In the genomic region with DNA sequence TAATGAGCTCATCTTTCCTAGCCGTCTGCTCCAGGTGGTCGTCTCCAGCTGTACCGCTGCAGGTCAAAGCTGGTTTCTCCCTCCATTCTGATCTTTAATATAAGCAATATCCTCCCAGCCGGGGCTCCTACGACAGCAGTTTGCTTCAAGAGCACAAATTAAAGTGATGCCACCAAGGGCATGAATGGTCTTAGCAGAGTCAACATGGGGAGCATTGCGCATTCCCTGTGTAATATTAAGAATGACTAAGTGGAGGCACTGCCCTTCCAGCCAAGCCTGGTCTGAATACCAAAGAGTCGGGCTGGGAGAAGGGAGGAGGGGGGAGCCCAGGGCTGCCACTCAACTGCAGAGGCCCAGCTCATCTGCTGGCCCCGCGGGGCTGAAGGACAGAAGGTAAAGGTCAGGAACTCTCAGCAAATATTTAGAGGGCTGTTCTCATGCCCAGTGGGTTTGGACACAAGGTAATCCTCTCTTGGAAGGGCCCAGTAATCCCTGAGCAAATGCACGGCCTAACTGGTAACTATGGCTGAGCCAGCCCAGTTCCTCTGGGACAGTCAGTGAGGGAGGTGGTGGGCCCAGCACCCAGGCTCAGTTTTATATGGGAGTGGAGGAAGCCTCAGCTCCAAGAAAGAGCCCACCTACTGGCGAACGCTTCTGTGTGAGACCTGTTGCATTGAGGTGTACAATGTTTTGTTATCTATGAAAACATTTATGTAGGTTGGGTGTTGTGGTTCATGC, we compare ENCODE assay signal across 21 cellular contexts.
A peak's percentile ranks its signal among the peaks of the same experiment; 100 is the strongest.
DNase-seq lines count a peak whose midpoint lies in the region; ATAC-seq and TF ChIP-seq lines count a peak whose summit lies in the region.
"Had no signal": no experiment of that assay in that cellular context is flagged by ENCODE, and none has a peak within 500 bp of the region (broad histone marks: within the 10 kb centered on the region; RNA-seq: fewer than 3 reads in every experiment).

No MANE protein-coding gene starts in this region.

- H3K4me1 ChIP-seq in DND-41 (ENCODE audit: insufficient read depth, low read length) (peaks cover 17% of the 10 kb centered on the region), liver (ENCODE audit: control insufficient read depth in 4 of 4, insufficient read depth in 4 of 4, low read length in 3 of 4) (peaks cover 2 to 22% (median 13%) of the 10 kb centered on the region in 4 donors), sigmoid colon (no peaks in the 10 kb centered on the region)
- H3K4me1 ChIP-seq: HAP-1, SJSA1 had no signal

- 64% methylated on average over 12 of the region's 12 CpGs for WGBS in liver
- WGBS in sigmoid colon, 2 donors, result 86 to 90% methylated on average over 12 of the region's 12 CpGs

- TF ChIP-seq RAD21 in liver (IDR thresholded peaks at IDR 0.05), result peak; percentile 51 to 56

- H3K79me2 ChIP-seq in DND-41 (ENCODE audit: insufficient read depth, low read length), result no peaks in the 10 kb centered on the region

- H3K9me3 ChIP-seq in DND-41 (ENCODE audit: insufficient read depth, low read length, severe bottlenecking) (no peaks in the 10 kb centered on the region), WERI-Rb-1 (ENCODE audit: severe bottlenecking) (no peaks in the 10 kb centered on the region), liver (ENCODE audit: control insufficient read depth in 4 of 4, low read length in 3 of 4) (no peaks in the 10 kb centered on the region), sigmoid colon (no peaks in the 10 kb centered on the region)
- H3K9me3 ChIP-seq: HAP-1, SJSA1 had no signal

- TF ChIP-seq POLR2A in sigmoid colon (IDR thresholded peaks at IDR 0.05), result no peak

- no peaks in the 10 kb centered on the region for H3K27me3 ChIP-seq in DND-41 (ENCODE audit: insufficient read depth, low read length, poor library complexity)
- no peaks in the 10 kb centered on the region for H3K27me3 ChIP-seq in WERI-Rb-1 (ENCODE audit: insufficient read depth, low read depth, severe bottlenecking)
- H3K27me3 ChIP-seq in liver (ENCODE audit: control insufficient read depth in 4 of 4, insufficient read depth in 4 of 4, low read length in 3 of 4), result no peaks in the 10 kb centered on the region
- peaks cover 0 to 5% (median 0%) of the 10 kb centered on the region in 3 donors for H3K27me3 ChIP-seq in sigmoid colon
- H3K27me3 ChIP-seq: SJSA1 had no signal

- H3K36me3 ChIP-seq in DND-41 (ENCODE audit: insufficient read depth, low read length) (no peaks in the 10 kb centered on the region), WERI-Rb-1 (no peaks in the 10 kb centered on the region), liver (ENCODE audit: control insufficient read depth in 4 of 4, insufficient read depth in 3 of 4, low read depth in 1 of 4, low read length in 3 of 4) (no peaks in the 10 kb centered on the region), sigmoid colon (no peaks in the 10 kb centered on the region)
- H3K36me3 ChIP-seq: HAP-1, SJSA1 had no signal

- DNase-seq in DND-41, result no peak
- peak; percentile 37 for DNase-seq in WERI-Rb-1
- DNase-seq in sigmoid colon, result peak; percentile 12
- no peak for DNase-seq in AG08396 (ENCODE audit: low spot score)
- DNase-seq: CD8-positive, alpha-beta T cell; DMS 273 treated with DMSO at 0.1 percent for 48 hours; NCI-H1092; NCI-H1417 treated with DMSO at 0.1 percent for 48 hours; NCI-H1694 treated with DMSO at 0.1 percent for 48 hours; NCI-H2081; NCI-H2227 treated with DMSO at 0.1 percent for 48 hours; NCI-H526 treated with DMSO at 0.1 percent for 48 hours; PC-9 had no signal

- H2AFZ ChIP-seq in DND-41 (ENCODE audit: low read depth, low read length), result no peak overlapping the region
- H2AFZ ChIP-seq: GM23338, PC-9 had no signal

- TF ChIP-seq CTCF in DND-41 (IDR thresholded peaks at IDR 0.05; ENCODE audit: borderline replicate concordance, extremely low read depth, low read length, poor library complexity, severe bottlenecking), result no peak
- TF ChIP-seq CTCF in WERI-Rb-1 (IDR thresholded peaks at IDR 0.05; ENCODE audit: low read depth, low read length), result no peak
- no peak for TF ChIP-seq CTCF in liver (IDR thresholded peaks at IDR 0.05; ENCODE audit: low read depth, low read length, missing input control)
- no peak for TF ChIP-seq CTCF in sigmoid colon (IDR thresholded peaks at IDR 0.05)

- H3K4me3 ChIP-seq in DND-41 (ENCODE audit: low read depth in 1 of 2, low read length in 2 of 2) (no peak overlapping the region), WERI-Rb-1 (ENCODE audit: low read depth, low read length) (no peak overlapping the region), liver (ENCODE audit: low read depth in 1 of 3, low read length in 3 of 3) (no peak overlapping the region), sigmoid colon (no peak overlapping the region)
- H3K4me3 ChIP-seq: GM23338, HAP-1, PC-9, SJSA1 had no signal

- no peaks in the 10 kb centered on the region for H4K20me1 ChIP-seq in DND-41 (ENCODE audit: insufficient read depth, low read length)

- H3K9ac ChIP-seq in DND-41 (ENCODE audit: low read depth, low read length), result no peak overlapping the region
- no peak overlapping the region for H3K9ac ChIP-seq in liver (ENCODE audit: low read depth in 1 of 2, low read length in 2 of 2)

- ATAC-seq in DND-41 (ENCODE audit: insufficient read depth, low read depth), result no peak
- ATAC-seq in GM19328 (IDR thresholded peaks at IDR 0.05; ENCODE audit: unreplicated experiment), result no peak
- ATAC-seq in HG03571 (IDR thresholded peaks at IDR 0.05; ENCODE audit: unreplicated experiment), result no peak
- ATAC-seq: CD8-positive, alpha-beta T cell; GM23338; Right ventricle myocardium inferior had no signal

- H3K4me2 ChIP-seq in DND-41 (ENCODE audit: insufficient read depth, low read length), result no peak overlapping the region
- H3K4me2 ChIP-seq: GM23338, PC-9 had no signal

- no peak for TF ChIP-seq EP300 in sigmoid colon (IDR thresholded peaks at IDR 0.05)

- intact Hi-C loops in sigmoid colon (cut with DNase I), result no loop called here

- peak overlapping the region; percentile 48 for H3K27ac ChIP-seq in DND-41 (ENCODE audit: low read length)
- H3K27ac ChIP-seq in WERI-Rb-1, result no peak overlapping the region
- H3K27ac ChIP-seq in liver (ENCODE audit: low read depth in 1 of 2, low read length in 2 of 2), result peak overlapping the region in 1 of 2 donors; percentile 17
- H3K27ac ChIP-seq in sigmoid colon, result no peak overlapping the region
- H3K27ac ChIP-seq: C4-2B, PC-9, SJSA1 had no signal

TF ChIP-seq in liver, 16 proteins besides CTCF, POLR2A, EP300 and RAD21 (continues in another document):
- peak; percentile 46 for TF ChIP-seq FOXA1 (IDR thresholded peaks at IDR 0.05)
- peak; percentile 80 to 88 for TF ChIP-seq RXRA (IDR thresholded peaks at IDR 0.05)
- peak; percentile 44 for TF ChIP-seq FOXA2 (IDR thresholded peaks at IDR 0.05)
- no peak for TF ChIP-seq REST (IDR thresholded peaks at IDR 0.05)
- TF ChIP-seq EGR1 (IDR thresholded peaks at IDR 0.05; ENCODE audit: low read depth in 2 of 2), result no peak
- peak; percentile 31 for TF ChIP-seq HNF4G (IDR thresholded peaks at IDR 0.05)
- peak; percentile 65 to 81 for TF ChIP-seq HNF4A (conservative IDR thresholded peaks at IDR 0.05)
- peak; percentile 72 for TF ChIP-seq MAX (IDR thresholded peaks at IDR 0.05)
- TF ChIP-seq ZBTB33 (IDR thresholded peaks at IDR 0.05), result peak; percentile 46
- TF ChIP-seq YY1 (IDR thresholded peaks at IDR 0.05), result peak; percentile 54
- no peak for TF ChIP-seq NR2F2 (IDR thresholded peaks at IDR 0.05)
- peak in 1 of 2 donors; percentile 60 for TF ChIP-seq JUND (IDR thresholded peaks at IDR 0.05)
- no peak for TF ChIP-seq TAF1 (conservative IDR thresholded peaks at IDR 0.05)

Comparison
In these comparisons a context has a peak if more than half of its experiments do, and no peak if none do; other contexts are left out.
1. DNase-seq: peak in WERI-Rb-1 (single experiment) and sigmoid colon (single experiment); none in DND-41 (single experiment) and AG08396 (single experiment).